8 cellular contexts compared by ENCODE assay signal in the genomic region with DNA sequence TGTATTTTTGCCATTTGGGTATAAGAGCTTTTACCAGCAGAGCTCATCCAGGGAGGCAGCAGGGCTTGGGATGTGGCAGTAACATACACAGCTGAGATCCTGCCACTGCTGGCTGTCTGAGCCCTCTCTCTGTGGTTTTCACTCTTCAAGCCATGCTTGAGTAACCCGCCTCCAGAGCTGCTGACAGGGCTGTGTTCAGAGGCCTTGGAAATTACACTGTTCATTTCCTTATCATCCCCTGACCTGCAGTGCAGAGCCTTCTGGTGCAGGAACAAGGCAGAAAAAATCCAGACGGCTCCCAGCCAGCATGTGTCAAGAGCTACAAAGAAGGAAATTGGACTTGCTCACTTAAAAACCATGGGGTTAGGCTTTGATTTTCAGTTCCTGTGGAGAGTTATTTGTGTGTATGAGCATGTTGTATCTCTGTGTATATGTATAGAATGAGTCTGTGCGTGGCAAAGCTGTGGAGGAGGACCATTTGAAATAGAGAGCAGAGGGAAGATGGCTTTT. TPM values are rescaled to one million over a fixed set of nuclear protein-coding genes. Genes with fewer than 3 reads are reported as not detected.
DNase-seq lines count a peak whose midpoint lies in the region; ATAC-seq and TF ChIP-seq lines count a peak whose summit lies in the region.

No MANE protein-coding gene starts in this region.

- TF ChIP-seq CTCF in GM06990 (IDR thresholded peaks at IDR 0.05; ENCODE audit: insufficient read depth, low read length, poor library complexity, severe bottlenecking) = no peak

- H3K36me3 ChIP-seq in GM06990 (ENCODE audit: control insufficient read depth, insufficient read depth, low read length) = peaks cover 2% of the 10 kb centered on the region

- DNase-seq in GM06990 (ENCODE audit: extremely low read depth, insufficient read length) = peak; percentile 46
- DNase-seq in NCI-H226 = peak; percentile 91
- DNase-seq in right cardiac atrium = peak; percentile 72 to 91 (median 85)
- peak; percentile 68 for DNase-seq in sciatic nerve (ENCODE audit: low spot score)
- DNase-seq in LoVo (ENCODE audit: low spot score) = no peak
- DNase-seq in T1000 (lab: John Stamatoyannopoulos, UW) = no peak

- 19% methylated on average over 3 of the region's 3 CpGs for WGBS in right cardiac atrium

- H3K4me3 Mint-ChIP-seq in activated naive CD8-positive, alpha-beta T cell = peak overlapping the region; percentile 45

- H3K4me1 ChIP-seq in right cardiac atrium (ENCODE audit: control insufficient read depth, insufficient read depth, low read length) = peaks cover 11% of the 10 kb centered on the region

- no peaks in the 10 kb centered on the region for H3K27me3 ChIP-seq in GM06990 (replicated peaks; ENCODE audit: control insufficient read depth, insufficient read depth, low read length)
- no peaks in the 10 kb centered on the region for H3K27me3 ChIP-seq in right cardiac atrium (ENCODE audit: control insufficient read depth, insufficient read depth)

- peak overlapping the region; percentile 76 for H3K27ac Mint-ChIP-seq in activated naive CD8-positive, alpha-beta T cell

- no peaks in the 10 kb centered on the region for H3K9me3 Mint-ChIP-seq in activated naive CD8-positive, alpha-beta T cell (ENCODE audit: low read depth)

- no peaks in the 10 kb centered on the region for H3K27me3 Mint-ChIP-seq in activated naive CD8-positive, alpha-beta T cell

- H3K27ac ChIP-seq in right cardiac atrium (ENCODE audit: low read length) = no peak overlapping the region

- no peak overlapping the region for H3K4me3 ChIP-seq in GM06990 (replicated peaks; ENCODE audit: low read depth, low read length)
- no peak overlapping the region for H3K4me3 ChIP-seq in right cardiac atrium (ENCODE audit: low read length)

- H3K9me3 ChIP-seq in right cardiac atrium (ENCODE audit: control insufficient read depth, low read length) = no peaks in the 10 kb centered on the region

- peaks cover 2% of the 10 kb centered on the region for H3K36me3 Mint-ChIP-seq in activated naive CD8-positive, alpha-beta T cell

- ATAC-seq in GM21825 (IDR thresholded peaks at IDR 0.05; ENCODE audit: unreplicated experiment) (peak; percentile 68), right cardiac atrium (peak; percentile 97 to 98), sciatic nerve (peak; percentile 95)

- H3K4me1 Mint-ChIP-seq in activated naive CD8-positive, alpha-beta T cell (ENCODE audit: low read depth) = peaks cover 86% of the 10 kb centered on the region

- intact Hi-C loops in right cardiac atrium (cut with DNase I) (no loop called here), sciatic nerve (cut with DNase I) (no loop called here)

RNA-seq across cellular contexts. Expression of a gene that starts 47.0 kb away (rescaled TPM):
- total RNA-seq in right cardiac atrium (10 to 100 TPM; 21.9 to 23.9 (median 22.8) TPM), sciatic nerve (48.2 TPM)
- polyA plus RNA-seq in right cardiac atrium = 8.4 TPM

Comparison
In these comparisons a context has a peak if more than half of its experiments do, and no peak if none do; other contexts are left out.
1. DNase-seq: peak in GM06990 (single experiment), NCI-H226 (single experiment), right cardiac atrium (3 of 3) and sciatic nerve (single experiment); none in LoVo (single experiment) and T1000 (single experiment).
2. Peak in every context shown above with its lines, with median percentiles within 50 percentile points of each other: ATAC-seq.